Comparison of ENCODE assay signal across 8 cellular contexts in the genomic region with DNA sequence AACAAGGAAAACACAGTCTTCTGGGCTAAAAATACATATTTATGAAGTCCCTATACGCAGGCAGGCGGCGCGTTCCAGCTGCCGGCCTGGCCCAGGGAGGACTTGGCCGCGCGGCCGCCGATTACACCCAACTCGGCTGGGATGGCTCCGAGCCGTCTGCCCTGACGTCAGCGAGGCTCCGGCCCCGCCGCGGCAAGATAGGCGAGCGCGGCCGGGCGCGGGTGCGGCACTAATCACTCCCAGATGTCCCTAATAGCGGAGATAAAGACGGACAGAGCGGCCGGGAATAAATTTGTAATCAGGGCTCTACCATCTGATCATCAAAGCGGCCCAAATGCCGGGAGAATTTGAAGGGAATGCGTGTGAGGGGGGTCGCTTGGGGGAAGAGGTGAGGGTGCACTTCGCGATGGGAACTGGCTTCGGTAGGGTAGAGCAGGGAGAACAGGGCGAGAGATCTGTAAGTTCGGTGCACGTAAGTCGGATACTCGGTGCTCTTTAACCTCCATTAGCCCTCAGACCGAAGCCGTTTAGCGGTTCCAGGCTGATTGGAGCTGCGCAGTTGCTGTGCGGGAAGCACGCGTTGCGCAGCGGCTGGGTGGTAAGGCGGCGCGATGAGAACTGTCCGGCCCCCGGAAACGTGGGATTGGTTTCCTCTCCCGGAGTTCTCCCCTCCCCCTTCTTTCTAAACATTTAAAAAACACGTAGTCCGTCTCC. TPM values are rescaled to one million over a fixed set of nuclear protein-coding genes. Genes with fewer than 3 reads are reported as not detected.
DNase-seq lines count a peak whose midpoint lies in the region; ATAC-seq, FAIRE-seq and TF ChIP-seq lines count a peak whose summit lies in the region.

No MANE protein-coding gene starts in this region.

- peak overlapping the region; percentile 78 for H3K4me3 Mint-ChIP-seq in astrocyte (ENCODE audit: unreplicated experiment)

- no peaks in the 10 kb centered on the region for H3K36me3 ChIP-seq in astrocyte (ENCODE audit: insufficient read depth, low read length)
- no peaks in the 10 kb centered on the region for H3K36me3 ChIP-seq in iPS-15b (ENCODE audit: control insufficient read depth, insufficient read depth, low read length)

- peak overlapping the region; percentile 72 for H3K27ac Mint-ChIP-seq in astrocyte (ENCODE audit: unreplicated experiment)

- H3K27me3 Mint-ChIP-seq in astrocyte (ENCODE audit: low read depth, unreplicated experiment): peaks cover 94% of the 10 kb centered on the region

- H3K4me1 Mint-ChIP-seq in astrocyte (ENCODE audit: low read depth, unreplicated experiment): no peaks in the 10 kb centered on the region

- H3K27me3 ChIP-seq in AG04450 (ENCODE audit: control insufficient read depth, insufficient read depth, low read length) (peaks cover 74% of the 10 kb centered on the region), astrocyte (ENCODE audit: insufficient read depth, low read length) (peaks cover 98% of the 10 kb centered on the region), iPS-15b (ENCODE audit: control insufficient read depth, insufficient read depth, low read length) (peaks cover 100% of the 10 kb centered on the region)

- CTCF ChIA-PET in AG04450 (lab: Charles Lee): interaction anchor here (1.4 to 2.0 kb wide), 2 partner anchors 16 to 468 kb away, joined by 3 to 10 read pairs; no protein-coding TSS in a partner anchor

- H2AFZ ChIP-seq in astrocyte (ENCODE audit: low read depth, low read length): peak overlapping the region; percentile 82

- peaks cover 3% of the 10 kb centered on the region for H4K20me1 ChIP-seq in astrocyte (ENCODE audit: insufficient read depth, low read length)

- H3K27ac ChIP-seq in AG04450 (ENCODE audit: low read depth, low read length) (peak overlapping the region; percentile 61), astrocyte (ENCODE audit: low read depth, low read length) (no peak overlapping the region), skin epidermis (peak overlapping the region in 9 of 21 experiments; percentile 15 to 80 (median 60))

- peak overlapping the region; percentile 10 for H3K9ac ChIP-seq in astrocyte (ENCODE audit: low read length)
- H3K9ac ChIP-seq in iPS-15b (ENCODE audit: low read depth, low read length): no peak overlapping the region

- H3K79me2 ChIP-seq in astrocyte (ENCODE audit: insufficient read depth, low read length): no peaks in the 10 kb centered on the region

- TF ChIP-seq CTCF in AG04450 (IDR thresholded peaks at IDR 0.05; ENCODE audit: low read depth, low read length) (peak; percentile 31; the same call in 1 of the 2 replicates), astrocyte (IDR thresholded peaks at IDR 0.05; ENCODE audit: insufficient read depth, low read depth, low read length) (no peak)

- DNase-seq in AG04450 (ENCODE audit: low read depth, low spot score) (peak; percentile 59), HK-2 (ENCODE audit: unreplicated experiment) (peak; percentile 66), astrocyte (ENCODE audit: low read depth) (peak; percentile 63)

- H3K9me3 ChIP-seq in AG04450 (ENCODE audit: control insufficient read depth, insufficient read depth, low read length): peaks cover 36% of the 10 kb centered on the region
- H3K9me3 ChIP-seq in astrocyte (ENCODE audit: insufficient read depth, low read depth, low read length): peaks cover 2% of the 10 kb centered on the region
- H3K9me3 ChIP-seq in iPS-15b (ENCODE audit: control insufficient read depth, insufficient read depth, low read length): no peaks in the 10 kb centered on the region

- POLR2A ChIA-PET in AG04450 (lab: Yijun Ruan, JAX): no interaction called here

- peaks cover 56% of the 10 kb centered on the region for H3K9me3 Mint-ChIP-seq in astrocyte (ENCODE audit: unreplicated experiment)

- H3K4me2 ChIP-seq in astrocyte (ENCODE audit: low read length): peak overlapping the region; percentile 91

- H3K4me3 ChIP-seq in AG04450 (ENCODE audit: low read depth, low read length) (peak overlapping the region; percentile 66), astrocyte (ENCODE audit: insufficient read depth, low read depth, low read length) (peak overlapping the region; percentile 58), iPS-15b (ENCODE audit: low read depth, low read length) (peak overlapping the region; percentile 55), skin epidermis (peak overlapping the region; percentile 6 to 38 (median 20))

- ATAC-seq in HG03442 (IDR thresholded peaks at IDR 0.05; ENCODE audit: unreplicated experiment) (no peak), GM19023 (IDR thresholded peaks at IDR 0.05; ENCODE audit: unreplicated experiment) (no peak), HG03097 (IDR thresholded peaks at IDR 0.05; ENCODE audit: low FRiP score, unreplicated experiment) (no peak)

- H3K4me1 ChIP-seq in astrocyte (ENCODE audit: insufficient read depth, low read length): peaks cover 11% of the 10 kb centered on the region
- peaks cover 3% of the 10 kb centered on the region for H3K4me1 ChIP-seq in iPS-15b (ENCODE audit: control insufficient read depth, insufficient read depth, low read length)

- H3K36me3 Mint-ChIP-seq in astrocyte (ENCODE audit: low read depth, unreplicated experiment): peaks cover 5% of the 10 kb centered on the region

- no peak for FAIRE-seq in astrocyte (lab: Jason Lieb, UNC)

RNA-seq across cellular contexts. Expression of gene HAND2, which starts 7.7 kb away (rescaled TPM):
- 2.2 and 2.4 TPM in 2 replicates for polyA plus RNA-seq in AG04450 (2011; rRNA removed)
- 1.9 and 2.4 TPM in 2 replicates for polyA minus RNA-seq in AG04450 (2011; rRNA and poly(A)+ RNA removed)
- not detected in 2 replicates for total RNA-seq in astrocyte
